In genomic region chr9:105735366-105735765, GRCh38 we compare ENCODE assay signal across 29 cellular contexts.
"Had no signal": no experiment of that assay in that cellular context is flagged by ENCODE, and none has a peak within 500 bp of the region (broad histone marks: within the 10 kb centered on the region; RNA-seq: fewer than 3 reads in every experiment).

No MANE protein-coding gene starts in this region.

- H3K4me1 ChIP-seq: colonic mucosa, esophagus squamous epithelium, heart right ventricle, lower lobe of right lung, psoas muscle, spleen, tibial nerve, upper lobe of left lung had no signal

- H3K4me3 ChIP-seq: colonic mucosa, esophagus squamous epithelium, heart right ventricle, lower lobe of right lung, ovary, psoas muscle, skin epidermis, spleen, thoracic aorta, tibial nerve, upper lobe of left lung had no signal

- FAIRE-seq: endometrium, urothelium cell line had no signal

- H3K9me3 ChIP-seq: colonic mucosa had no signal

- H3K36me3 ChIP-seq: colonic mucosa, lower lobe of right lung, ovary, thoracic aorta, upper lobe of left lung had no signal

- DNase-seq: colonic mucosa; effector memory CD4-positive, alpha-beta T cell; erythroblast; esophagus squamous epithelium; foreskin melanocyte; glutamatergic neuron; heart right ventricle; hypothalamus; immature natural killer cell; islet precursor cell; kidney glomerular epithelial cell; left colon; left ventricle myocardium superior; lower lobe of right lung; natural killer cell; occipital lobe; ovary; posterior cingulate gyrus; psoas muscle; right cardiac atrium; spleen; stimulated activated CD4-positive, alpha-beta T cell treated with anti-CD3 and anti-CD28 coated beads, Interleukin-4, amount 100 ng/mL, for 4 hours; stimulated activated naive B cell treated with anti-CD40 and anti-IgM and Interleukin-4, amounts not matched to agents 10 μg/mL and 1 μg/mL and 100 μg/mL, for 72 hours; upper lobe of left lung had no signal

- ATAC-seq: heart right ventricle; left colon; left ventricle myocardium superior; lower lobe of right lung; natural killer cell; psoas muscle; right cardiac atrium; stimulated activated naive B cell treated with anti-CD40 and anti-IgM and Interleukin-4, amounts not matched to agents 10 μg/mL and 1 μg/mL and 100 μg/mL, for 72 hours had no signal

- H3K27ac ChIP-seq: colonic mucosa, esophagus squamous epithelium, heart right ventricle, lower lobe of right lung, ovary, psoas muscle, skin epidermis, spleen, thoracic aorta, tibial nerve, upper lobe of left lung had no signal

- H3K27me3 ChIP-seq: colonic mucosa, esophagus squamous epithelium, heart right ventricle, ovary, spleen, tibial nerve, upper lobe of left lung had no signal
